Comparison of ENCODE assay signal across 11 cellular contexts in the genomic region with DNA sequence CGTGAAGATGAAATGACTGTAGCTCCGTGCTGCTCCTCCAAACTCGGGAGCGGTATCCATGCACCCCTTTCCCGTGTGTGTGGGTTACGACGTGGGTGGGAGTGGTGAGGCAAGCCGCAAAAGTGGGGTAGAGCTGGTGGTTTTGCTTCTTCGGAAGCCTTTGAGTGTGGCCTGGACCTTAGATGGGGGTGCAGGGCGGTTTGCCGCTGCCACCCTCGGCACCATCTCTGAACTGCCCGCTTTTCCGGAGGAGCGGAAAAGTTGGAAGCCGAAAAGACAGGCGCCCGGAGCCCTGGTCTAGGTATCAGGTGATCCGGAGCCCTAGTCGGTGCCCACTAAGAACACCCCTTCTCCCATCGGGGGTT. TPM values are rescaled to one million over a fixed set of nuclear protein-coding genes. Genes with fewer than 3 reads are reported as not detected.
DNase-seq lines count a peak whose midpoint lies in the region; ATAC-seq and TF ChIP-seq lines count a peak whose summit lies in the region.
"Had no signal": no experiment of that assay in that cellular context is flagged by ENCODE, and none has a peak within 500 bp of the region (broad histone marks: within the 10 kb centered on the region; RNA-seq: fewer than 3 reads in every experiment).

No MANE protein-coding gene starts in this region.

- peaks cover 3% of the 10 kb centered on the region for H3K4me1 Mint-ChIP-seq in activated CD8-positive, alpha-beta T cell treated with anti-CD3 and anti-CD28 coated beads for 36 hours (ENCODE audit: low read depth)
- peaks cover 2% of the 10 kb centered on the region for H3K4me1 Mint-ChIP-seq in activated CD8-positive, alpha-beta T cell treated with anti-CD3 and anti-CD28 coated beads, Interleukin-2, amount 10 ng/mL, durations not matched to agents 7 days and 5 days (ENCODE audit: low read depth)
- peaks cover 8% of the 10 kb centered on the region for H3K4me1 Mint-ChIP-seq in stimulated activated effector memory CD8-positive, alpha-beta T cell treated with anti-CD3 and anti-CD28 coated beads, Interleukin-12 subunit alpha, Interleukin-12 subunit beta, amount 100 ng/mL, for 72 hours

- intact Hi-C loops in activated CD8-positive, alpha-beta T cell treated with anti-CD3 and anti-CD28 coated beads for 36 hours (cut with micrococcal nuclease): no loop called here

- peak overlapping the region; percentile 46 for H3K27ac ChIP-seq in epithelial cell of prostate
- H3K27ac ChIP-seq: KMS-11 had no signal

- no peak for DNase-seq in activated CD8-positive, alpha-beta T cell treated with anti-CD3 and anti-CD28 coated beads for 36 hours
- no peak for DNase-seq in activated CD8-positive, alpha-beta T cell treated with anti-CD3 and anti-CD28 coated beads, Interleukin-2, amount 10 ng/mL, durations not matched to agents 7 days and 5 days
- DNase-seq in epithelial cell of prostate (ENCODE audit: low read depth, low spot score): no peak
- DNase-seq in stimulated activated effector memory CD8-positive, alpha-beta T cell treated with anti-CD3 and anti-CD28 coated beads, Interleukin-12 subunit alpha, Interleukin-12 subunit beta, amount 100 ng/mL, for 72 hours (ENCODE audit: low spot score in 2 of 2): peak in 1 of 2 donors; percentile 53
- DNase-seq in COLO668 (lab: John Stamatoyannopoulos, UW; ENCODE audit: unreplicated experiment): no peak
- DNase-seq in stimulated activated naive CD4-positive, alpha-beta T cell (lab: John Stamatoyannopoulos, UW): no peak

- no peak for TF ChIP-seq CTCF in activated CD8-positive, alpha-beta T cell treated with anti-CD3 and anti-CD28 coated beads for 36 hours (IDR thresholded peaks at IDR 0.05)

- H3K4me3 Mint-ChIP-seq in activated CD8-positive, alpha-beta T cell treated with anti-CD3 and anti-CD28 coated beads for 36 hours: peak overlapping the region; percentile 59
- no peak overlapping the region for H3K4me3 Mint-ChIP-seq in activated CD8-positive, alpha-beta T cell treated with anti-CD3 and anti-CD28 coated beads, Interleukin-2, amount 10 ng/mL, durations not matched to agents 7 days and 5 days
- H3K4me3 Mint-ChIP-seq in stimulated activated effector memory CD8-positive, alpha-beta T cell treated with anti-CD3 and anti-CD28 coated beads, Interleukin-12 subunit alpha, Interleukin-12 subunit beta, amount 100 ng/mL, for 72 hours: peak overlapping the region; percentile 69

- no peaks in the 10 kb centered on the region for H3K9me3 Mint-ChIP-seq in activated CD8-positive, alpha-beta T cell treated with anti-CD3 and anti-CD28 coated beads for 36 hours
- no peaks in the 10 kb centered on the region for H3K9me3 Mint-ChIP-seq in activated CD8-positive, alpha-beta T cell treated with anti-CD3 and anti-CD28 coated beads, Interleukin-2, amount 10 ng/mL, durations not matched to agents 7 days and 5 days (ENCODE audit: insufficient read depth)
- H3K9me3 Mint-ChIP-seq in stimulated activated effector memory CD8-positive, alpha-beta T cell treated with anti-CD3 and anti-CD28 coated beads, Interleukin-12 subunit alpha, Interleukin-12 subunit beta, amount 100 ng/mL, for 72 hours: no peaks in the 10 kb centered on the region

- H3K36me3 Mint-ChIP-seq in activated CD8-positive, alpha-beta T cell treated with anti-CD3 and anti-CD28 coated beads for 36 hours (ENCODE audit: low read depth): no peaks in the 10 kb centered on the region
- H3K36me3 Mint-ChIP-seq in activated CD8-positive, alpha-beta T cell treated with anti-CD3 and anti-CD28 coated beads, Interleukin-2, amount 10 ng/mL, durations not matched to agents 7 days and 5 days (ENCODE audit: low read depth): no peaks in the 10 kb centered on the region
- no peaks in the 10 kb centered on the region for H3K36me3 Mint-ChIP-seq in stimulated activated effector memory CD8-positive, alpha-beta T cell treated with anti-CD3 and anti-CD28 coated beads, Interleukin-12 subunit alpha, Interleukin-12 subunit beta, amount 100 ng/mL, for 72 hours

- POLR2A ChIA-PET in activated CD8-positive, alpha-beta T cell treated with anti-CD3 and anti-CD28 coated beads for 36 hours (lab: Charles Lee): no interaction called here
- POLR2A ChIA-PET in activated CD8-positive, alpha-beta T cell treated with anti-CD3 and anti-CD28 coated beads, Interleukin-2, amount 10 ng/mL, durations not matched to agents 7 days and 5 days (lab: Charles Lee): no interaction called here

- H3K27ac Mint-ChIP-seq in activated CD8-positive, alpha-beta T cell treated with anti-CD3 and anti-CD28 coated beads for 36 hours: no peak overlapping the region
- no peak overlapping the region for H3K27ac Mint-ChIP-seq in activated CD8-positive, alpha-beta T cell treated with anti-CD3 and anti-CD28 coated beads, Interleukin-2, amount 10 ng/mL, durations not matched to agents 7 days and 5 days
- peak overlapping the region; percentile 86 for H3K27ac Mint-ChIP-seq in stimulated activated effector memory CD8-positive, alpha-beta T cell treated with anti-CD3 and anti-CD28 coated beads, Interleukin-12 subunit alpha, Interleukin-12 subunit beta, amount 100 ng/mL, for 72 hours

- no peak for ATAC-seq in activated CD8-positive, alpha-beta T cell treated with anti-CD3 and anti-CD28 coated beads for 36 hours
- ATAC-seq in activated CD8-positive, alpha-beta T cell treated with anti-CD3 and anti-CD28 coated beads, Interleukin-2, amount 10 ng/mL, durations not matched to agents 7 days and 5 days: no peak
- ATAC-seq in HG03442 (IDR thresholded peaks at IDR 0.05; ENCODE audit: unreplicated experiment) (peak; percentile 16), GM21360 (IDR thresholded peaks at IDR 0.05; ENCODE audit: unreplicated experiment) (no peak)
- peak; percentile 16 for ATAC-seq in stimulated activated effector memory CD8-positive, alpha-beta T cell treated with anti-CD3 and anti-CD28 coated beads, Interleukin-12 subunit alpha, Interleukin-12 subunit beta, amount 100 ng/mL, for 72 hours
- ATAC-seq: HCT116 had no signal

- H3K27me3 Mint-ChIP-seq in activated CD8-positive, alpha-beta T cell treated with anti-CD3 and anti-CD28 coated beads for 36 hours: peaks cover 30% of the 10 kb centered on the region
- peaks cover 18% of the 10 kb centered on the region for H3K27me3 Mint-ChIP-seq in activated CD8-positive, alpha-beta T cell treated with anti-CD3 and anti-CD28 coated beads, Interleukin-2, amount 10 ng/mL, durations not matched to agents 7 days and 5 days (ENCODE audit: low read depth)

- CTCF ChIA-PET in activated CD8-positive, alpha-beta T cell treated with anti-CD3 and anti-CD28 coated beads for 36 hours (lab: Charles Lee): no interaction called here
- CTCF ChIA-PET in activated CD8-positive, alpha-beta T cell treated with anti-CD3 and anti-CD28 coated beads, Interleukin-2, amount 10 ng/mL, durations not matched to agents 7 days and 5 days (lab: Charles Lee): no interaction called here

RNA-seq across cellular contexts. Expression of a gene that starts 0.5 kb away (rescaled TPM):
- under 1 TPM; 0.22 to 0.25 TPM for total RNA-seq in activated CD8-positive, alpha-beta T cell treated with anti-CD3 and anti-CD28 coated beads for 36 hours
- under 1 TPM in 1 of 2 experiments, not detected in 1; 0.05 TPM for total RNA-seq in activated CD8-positive, alpha-beta T cell treated with anti-CD3 and anti-CD28 coated beads, Interleukin-2, amount 10 ng/mL, durations not matched to agents 7 days and 5 days
- total RNA-seq: mesenteric fat pad had no signal

Comparison
In these comparisons a context has a peak if more than half of its experiments do, and no peak if none do; other contexts are left out.
1. ATAC-seq: peak in HG03442 (single experiment) and stimulated activated effector memory CD8-positive, alpha-beta T cell treated with anti-CD3 and anti-CD28 coated beads, Interleukin-12 subunit alpha, Interleukin-12 subunit beta, amount 100 ng/mL, for 72 hours (single experiment); none in activated CD8-positive, alpha-beta T cell treated with anti-CD3 and anti-CD28 coated beads for 36 hours (single experiment), activated CD8-positive, alpha-beta T cell treated with anti-CD3 and anti-CD28 coated beads, Interleukin-2, amount 10 ng/mL, durations not matched to agents 7 days and 5 days (single experiment) and GM21360 (single experiment).